ENCODE assay signal across 9 cellular contexts in the genomic region with DNA sequence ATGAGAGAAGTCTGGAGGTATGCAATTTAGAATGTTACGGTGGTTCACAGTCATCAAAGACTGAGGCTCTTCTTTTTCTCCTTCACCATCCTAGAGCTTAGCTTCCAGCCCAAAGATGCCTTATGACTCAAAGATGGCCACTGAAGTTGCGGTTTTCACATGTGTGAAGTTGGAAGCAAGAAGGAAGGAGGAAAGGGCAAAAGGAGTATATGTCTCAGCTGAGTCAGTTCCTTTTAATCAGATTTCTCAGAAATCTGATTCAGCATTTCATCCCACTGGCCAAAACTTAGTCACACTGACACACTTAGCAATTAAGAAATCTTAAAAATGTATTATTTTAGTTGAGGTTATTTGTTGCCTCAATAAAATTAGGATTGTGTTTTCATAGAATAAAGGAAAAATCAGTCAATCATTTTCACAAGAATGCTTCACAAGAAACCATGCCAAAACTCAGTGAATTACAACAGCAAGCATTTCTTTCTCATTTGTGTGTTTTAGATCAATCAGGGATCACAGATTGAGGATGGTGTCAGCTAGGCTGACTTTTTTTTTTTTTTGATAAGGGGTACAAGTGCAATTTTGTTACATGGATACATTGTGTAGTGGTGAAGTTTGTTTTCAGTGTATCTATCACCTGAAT.
DNase-seq lines count a peak whose midpoint lies in the region; ATAC-seq lines count a peak whose summit lies in the region.
"Had no signal": no experiment of that assay in that cellular context is flagged by ENCODE, and none has a peak within 500 bp of the region (broad histone marks: within the 10 kb centered on the region; RNA-seq: fewer than 3 reads in every experiment).

No MANE protein-coding gene starts in this region.

- peaks cover 0 to 7% of the 10 kb centered on the region in 2 donors for H3K36me3 Mint-ChIP-seq in activated T-cell treated with anti-CD3 and anti-CD28 coated beads, Interleukin-2, amount 50 U/mL, for 72 hours (ENCODE audit: insufficient read depth in 2 of 2)
- H3K36me3 Mint-ChIP-seq in immature natural killer cell = no peaks in the 10 kb centered on the region

- H3K4me3 Mint-ChIP-seq in activated T-cell treated with anti-CD3 and anti-CD28 coated beads, Interleukin-2, amount 50 U/mL, for 72 hours = peak overlapping the region in 1 of 2 donors; percentile 36
- H3K4me3 Mint-ChIP-seq in immature natural killer cell = no peak overlapping the region
- H3K4me3 Mint-ChIP-seq: neural crest cell had no signal

- H3K27me3 Mint-ChIP-seq in activated T-cell treated with anti-CD3 and anti-CD28 coated beads, Interleukin-2, amount 50 U/mL, for 72 hours (ENCODE audit: low read depth) = peaks cover 5% of the 10 kb centered on the region
- peaks cover 3 to 9% (median 3%) of the 10 kb centered on the region in 3 donors for H3K27me3 Mint-ChIP-seq in immature natural killer cell (ENCODE audit: low read depth in 3 of 3)

- peak; percentile 55 to 65 for ATAC-seq in activated T-cell treated with anti-CD3 and anti-CD28 coated beads, Interleukin-2, amount 50 U/mL, for 72 hours (replicated peaks in 1 of 2)

- H3K9me3 Mint-ChIP-seq in activated T-cell treated with anti-CD3 and anti-CD28 coated beads, Interleukin-2, amount 50 U/mL, for 72 hours = peaks cover 6 to 10% of the 10 kb centered on the region in 2 donors
- no peaks in the 10 kb centered on the region for H3K9me3 Mint-ChIP-seq in immature natural killer cell

- H3K4me1 Mint-ChIP-seq in activated T-cell treated with anti-CD3 and anti-CD28 coated beads, Interleukin-2, amount 50 U/mL, for 72 hours (ENCODE audit: low read depth) = peaks cover 39% of the 10 kb centered on the region
- no peaks in the 10 kb centered on the region for H3K4me1 Mint-ChIP-seq in immature natural killer cell
- H3K4me1 Mint-ChIP-seq: neural crest cell had no signal

- DNase-seq in AML-193 (lab: John Stamatoyannopoulos, UW) = peak; percentile 58 to 59
- DNase-seq in HPDE6-E6E7 (ENCODE audit: extremely low spot score) = peak; percentile 12
- DNase-seq in activated T-cell treated with anti-CD3 and anti-CD28 coated beads, Interleukin-2, amount 50 U/mL, for 72 hours = peak; percentile 21 to 30
- DNase-seq in kidney glomerular epithelial cell (lab: John Stamatoyannopoulos, UW) = peak; percentile 45
- DNase-seq in NCI-H446 treated with DMSO at 0.1 percent for 48 hours (lab: John Stamatoyannopoulos, UW) = no peak
- DNase-seq in SK-N-DZ (ENCODE audit: low spot score) = no peak
- DNase-seq in activated CD8-positive, alpha-beta memory T cell treated with anti-CD3 and anti-CD28 coated beads, Interleukin-2, amount 50 U/mL, for 48 hours = no peak
- no peak for DNase-seq in immature natural killer cell

- H3K27ac Mint-ChIP-seq in activated T-cell treated with anti-CD3 and anti-CD28 coated beads, Interleukin-2, amount 50 U/mL, for 72 hours = peak overlapping the region; percentile 26
- H3K27ac Mint-ChIP-seq in immature natural killer cell = no peak overlapping the region

Comparison
In these comparisons a context has a peak if more than half of its experiments do, and no peak if none do; other contexts are left out.
1. DNase-seq: peak in AML-193 (2 of 2), HPDE6-E6E7 (single experiment), activated T-cell treated with anti-CD3 and anti-CD28 coated beads, Interleukin-2, amount 50 U/mL, for 72 hours (2 of 2) and kidney glomerular epithelial cell (single experiment); none in NCI-H446 treated with DMSO at 0.1 percent for 48 hours (single experiment), SK-N-DZ (single experiment), activated CD8-positive, alpha-beta memory T cell treated with anti-CD3 and anti-CD28 coated beads, Interleukin-2, amount 50 U/mL, for 48 hours (single experiment) and immature natural killer cell (0 of 3).